In genomic region chr9:32136700-32137339, GRCh38 we compare ENCODE assay signal across 15 cellular contexts.
DNase-seq lines count a peak whose midpoint lies in the region; ATAC-seq and TF ChIP-seq lines count a peak whose summit lies in the region.
"Had no signal": no experiment of that assay in that cellular context is flagged by ENCODE, and none has a peak within 500 bp of the region (broad histone marks: within the 10 kb centered on the region; RNA-seq: fewer than 3 reads in every experiment).

No MANE protein-coding gene starts in this region.

- no peak overlapping the region for H3K4me3 ChIP-seq in CD4-positive, alpha-beta memory T cell (ENCODE audit: low read length in 2 of 2)
- no peak overlapping the region for H3K4me3 ChIP-seq in left lung
- H3K4me3 ChIP-seq: coronary artery, left ventricle myocardium inferior, SJSA1 had no signal

- no peak overlapping the region for H3K27ac ChIP-seq in epithelial cell of prostate
- H3K27ac ChIP-seq in CD4-positive, alpha-beta memory T cell (ENCODE audit: low read depth, low read length), result no peak overlapping the region
- H3K27ac ChIP-seq in left lung, result no peak overlapping the region
- H3K27ac ChIP-seq: coronary artery, left ventricle myocardium inferior, SJSA1 had no signal

- DNase-seq in DMS53 (lab: John Stamatoyannopoulos, UW), result peak; percentile 28
- DNase-seq in DMS53 treated with DMSO at 0.1 percent for 48 hours (lab: John Stamatoyannopoulos, UW; ENCODE audit: unreplicated experiment), result no peak
- peak; percentile 35 for DNase-seq in OCI-M1 (lab: John Stamatoyannopoulos, UW)
- DNase-seq in epithelial cell of prostate (ENCODE audit: low read depth, low spot score), result peak; percentile 33
- peak; percentile 71 for DNase-seq in posterior vena cava (ENCODE audit: low spot score)
- no peak for DNase-seq in CD4-positive, alpha-beta memory T cell
- DNase-seq in left lung, result no peak
- no peak for DNase-seq in occipital lobe (lab: John Stamatoyannopoulos, UW)
- DNase-seq: activated CD8-positive, alpha-beta memory T cell treated with anti-CD3 and anti-CD28 coated beads for 24 hours; anterior cingulate cortex; left ventricle myocardium inferior; NCI-H2171 treated with DMSO at 0.1 percent for 48 hours had no signal

- POLR2A ChIA-PET in CD4-positive, alpha-beta memory T cell (lab: Charles Lee; ENCODE audit: partially characterized antibody), result no interaction called here

- intact Hi-C loops in posterior vena cava (cut with DNase I), result no loop called here
- intact Hi-C loops in CD4-positive, alpha-beta memory T cell (cut with micrococcal nuclease), result no loop called here
- intact Hi-C loops in left lung (cut with DNase I), result no loop called here

- no peaks in the 10 kb centered on the region for H3K4me1 ChIP-seq in CD4-positive, alpha-beta memory T cell (ENCODE audit: insufficient read depth, low read length)
- no peaks in the 10 kb centered on the region for H3K4me1 ChIP-seq in left lung
- H3K4me1 ChIP-seq: left ventricle myocardium inferior, SJSA1 had no signal

- no peaks in the 10 kb centered on the region for H3K9me3 ChIP-seq in CD4-positive, alpha-beta memory T cell (ENCODE audit: control insufficient read depth in 1 of 2, low read length in 2 of 2)
- no peaks in the 10 kb centered on the region for H3K9me3 ChIP-seq in left lung
- H3K9me3 ChIP-seq: SJSA1 had no signal

- H3K4me3 Mint-ChIP-seq in CD4-positive, alpha-beta memory T cell, result no peak overlapping the region

- H3K36me3 ChIP-seq in CD4-positive, alpha-beta memory T cell (ENCODE audit: insufficient read depth, low read length), result no peaks in the 10 kb centered on the region
- no peaks in the 10 kb centered on the region for H3K36me3 ChIP-seq in left lung
- H3K36me3 ChIP-seq: left ventricle myocardium inferior, SJSA1 had no signal

- H3K27ac Mint-ChIP-seq in CD4-positive, alpha-beta memory T cell, result no peak overlapping the region
- H3K27ac Mint-ChIP-seq: activated T-helper 2 cell treated with anti-CD3 and anti-CD28 coated beads, Interferon-gamma antibody, Interleukin-2, Interleukin-4, amounts not matched to agents 10 μg/mL and 5 μg/mL and 100 μg/mL, durations not matched to agents 14 hours and 24 hours and 36 hours had no signal

- H3K27me3 Mint-ChIP-seq in CD4-positive, alpha-beta memory T cell, result peaks cover 0 to 3% of the 10 kb centered on the region in 2 donors

- H3K27me3 ChIP-seq in CD4-positive, alpha-beta memory T cell (ENCODE audit: insufficient read depth, low read length), result no peaks in the 10 kb centered on the region
- no peaks in the 10 kb centered on the region for H3K27me3 ChIP-seq in left lung
- H3K27me3 ChIP-seq: SJSA1 had no signal

- CTCF ChIA-PET in CD4-positive, alpha-beta memory T cell (lab: Charles Lee; ENCODE audit: partially characterized antibody), result no interaction called here

- H3K36me3 Mint-ChIP-seq in CD4-positive, alpha-beta memory T cell, result no peaks in the 10 kb centered on the region

- H3K9me3 Mint-ChIP-seq in CD4-positive, alpha-beta memory T cell, result peaks cover 0 to 2% (median 0%) of the 10 kb centered on the region in 8 donors
- H3K9me3 Mint-ChIP-seq: activated T-helper 2 cell treated with anti-CD3 and anti-CD28 coated beads, Interferon-gamma antibody, Interleukin-2, Interleukin-4, amounts not matched to agents 10 μg/mL and 5 μg/mL and 100 μg/mL, durations not matched to agents 14 hours and 24 hours and 36 hours had no signal

- no peak for TF ChIP-seq CTCF in left lung (IDR thresholded peaks at IDR 0.05)

- ATAC-seq in left lung, result no peak

- H3K4me1 Mint-ChIP-seq in CD4-positive, alpha-beta memory T cell, result no peaks in the 10 kb centered on the region

Comparison
In these comparisons a context has a peak if more than half of its experiments do, and no peak if none do; other contexts are left out.
1. DNase-seq: peak in DMS53 (single experiment), OCI-M1 (single experiment), epithelial cell of prostate (single experiment) and posterior vena cava (single experiment); none in DMS53 treated with DMSO at 0.1 percent for 48 hours (single experiment), CD4-positive, alpha-beta memory T cell (0 of 5), left lung (0 of 2) and occipital lobe (single experiment).